ENCODE assay signal across 12 cellular contexts in the genomic region with DNA sequence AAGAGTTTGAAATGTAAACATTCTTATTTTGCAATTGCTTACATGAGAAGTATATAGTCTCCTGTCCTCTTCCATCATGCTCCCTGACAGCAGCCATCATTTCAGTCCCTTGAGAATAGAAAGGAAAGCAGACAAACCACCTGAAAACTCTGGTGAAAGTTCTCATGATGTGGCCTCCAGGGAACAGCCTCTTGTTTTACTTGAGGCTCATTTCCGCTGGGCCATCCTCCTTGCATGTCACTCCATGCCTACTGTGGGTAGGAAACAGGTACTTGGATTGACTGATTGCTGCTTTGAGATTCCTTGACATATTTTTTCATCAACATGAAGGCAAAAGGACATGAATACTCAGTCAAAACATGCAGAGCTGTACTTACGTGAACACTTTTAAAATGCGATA. TPM values are rescaled to one million over a fixed set of nuclear protein-coding genes. Genes with fewer than 3 reads are reported as not detected.
"Had no signal": no experiment of that assay in that cellular context is flagged by ENCODE, and none has a peak within 500 bp of the region (broad histone marks: within the 10 kb centered on the region; RNA-seq: fewer than 3 reads in every experiment).

No MANE protein-coding gene starts in this region.

- H3K36me3 Mint-ChIP-seq: stimulated activated naive B cell treated with anti-CD40 and anti-IgM and Interleukin-4, amounts not matched to agents 10 μg/mL and 1 μg/mL and 100 μg/mL, for 72 hours had no signal

- H3K4me3 Mint-ChIP-seq: activated CD4-positive, alpha-beta memory T cell treated with anti-CD3 and anti-CD28 coated beads, Interleukin-2, amount 10 ng/mL, durations not matched to agents 7 days and 5 days; stimulated activated naive B cell treated with anti-CD40 and anti-IgM and Interleukin-4, amounts not matched to agents 10 μg/mL and 1 μg/mL and 100 μg/mL, for 72 hours had no signal

- H3K4me1 ChIP-seq: heart right ventricle, left lung, psoas muscle, right lobe of liver, transverse colon had no signal

- H3K27me3 ChIP-seq: right lobe of liver had no signal

- ATAC-seq: heart right ventricle, left lung, psoas muscle, right lobe of liver had no signal

- H3K27ac Mint-ChIP-seq: activated CD4-positive, alpha-beta memory T cell treated with anti-CD3 and anti-CD28 coated beads, Interleukin-2, amount 10 ng/mL, durations not matched to agents 7 days and 5 days; nephron; stimulated activated naive B cell treated with anti-CD40 and anti-IgM and Interleukin-4, amounts not matched to agents 10 μg/mL and 1 μg/mL and 100 μg/mL, for 72 hours had no signal

- H3K4me1 Mint-ChIP-seq: activated CD4-positive, alpha-beta memory T cell treated with anti-CD3 and anti-CD28 coated beads, Interleukin-2, amount 10 ng/mL, durations not matched to agents 7 days and 5 days had no signal

- H3K27me3 Mint-ChIP-seq: activated CD4-positive, alpha-beta memory T cell treated with anti-CD3 and anti-CD28 coated beads, Interleukin-2, amount 10 ng/mL, durations not matched to agents 7 days and 5 days; stimulated activated naive B cell treated with anti-CD40 and anti-IgM and Interleukin-4, amounts not matched to agents 10 μg/mL and 1 μg/mL and 100 μg/mL, for 72 hours had no signal

- H3K9me3 Mint-ChIP-seq: activated CD4-positive, alpha-beta memory T cell treated with anti-CD3 and anti-CD28 coated beads, Interleukin-2, amount 10 ng/mL, durations not matched to agents 7 days and 5 days; nephron; stimulated activated naive B cell treated with anti-CD40 and anti-IgM and Interleukin-4, amounts not matched to agents 10 μg/mL and 1 μg/mL and 100 μg/mL, for 72 hours had no signal

- DNase-seq: activated CD4-positive, alpha-beta memory T cell treated with anti-CD3 and anti-CD28 coated beads, Interleukin-2, amount 10 ng/mL, durations not matched to agents 7 days and 5 days; activated gamma-delta T cell; activated T-cell treated with anti-CD3 and anti-CD28 coated beads, Interleukin-2, amount 50 U/mL, for 48 hours; aorta; heart right ventricle; left lung; psoas muscle; right lobe of liver; stimulated activated naive B cell treated with anti-CD40 and anti-IgM and Interleukin-4, amounts not matched to agents 10 μg/mL and 1 μg/mL and 100 μg/mL, for 72 hours; T1000; transverse colon had no signal

- H3K4me3 ChIP-seq: heart right ventricle, left lung, psoas muscle, right lobe of liver, transverse colon had no signal

- H3K36me3 ChIP-seq: heart right ventricle, left lung, right lobe of liver, transverse colon had no signal

- H3K27ac ChIP-seq: heart right ventricle, left lung, psoas muscle, right lobe of liver, transverse colon had no signal

- H3K9me3 ChIP-seq: heart right ventricle, left lung, psoas muscle, right lobe of liver, transverse colon had no signal

RNA-seq across cellular contexts. Expression of gene SYT1, which starts 6.0 kb away (rescaled TPM):
- total RNA-seq: activated CD4-positive, alpha-beta memory T cell treated with anti-CD3 and anti-CD28 coated beads, Interleukin-2, amount 10 ng/mL, durations not matched to agents 7 days and 5 days had no signal
